Comparison of ENCODE assay signal across 1 cellular context in the genomic region with DNA sequence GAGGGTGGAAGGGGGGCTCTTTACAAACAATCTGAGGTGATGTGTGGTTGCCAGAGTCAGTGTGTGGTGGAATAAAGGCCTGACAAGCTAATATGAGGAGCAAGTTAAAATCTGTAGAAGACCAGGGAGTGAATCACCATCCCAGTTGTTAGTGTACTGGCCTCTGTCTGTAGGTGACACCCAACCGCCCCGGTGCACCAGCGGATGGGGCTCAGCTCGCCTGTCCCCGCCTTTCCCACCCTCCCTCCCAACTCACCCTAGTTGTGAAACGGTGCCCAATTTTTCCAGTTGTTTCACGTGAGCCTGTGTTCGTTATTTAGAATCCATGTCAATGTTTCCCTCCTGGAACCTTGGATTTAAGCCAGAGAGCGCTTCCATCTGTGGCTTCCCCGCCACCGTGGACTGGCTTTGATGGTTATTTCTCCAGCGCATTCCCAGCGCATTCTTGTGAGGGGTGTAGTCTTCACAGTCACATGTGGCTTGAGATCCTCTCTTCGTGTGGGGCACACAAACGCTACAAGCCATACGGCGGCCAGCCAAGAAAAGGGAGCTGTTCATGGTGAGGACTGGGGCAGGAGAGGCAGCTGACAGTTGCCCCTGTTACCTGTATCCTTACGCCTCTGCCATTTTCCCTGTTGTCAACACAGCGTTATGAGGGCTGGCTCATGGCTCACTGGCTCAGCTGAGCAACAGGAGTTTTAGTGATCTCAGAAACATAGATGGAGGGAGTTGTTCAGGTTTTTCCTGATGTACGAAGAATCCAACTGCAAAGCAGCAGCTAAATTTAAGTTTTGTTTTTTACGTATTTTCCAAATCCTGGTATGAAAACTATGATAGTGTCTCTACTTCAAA.
A peak's percentile ranks its signal among the peaks of the same experiment; 100 is the strongest.
TF ChIP-seq lines count a peak whose summit lies in the region.

No MANE protein-coding gene starts in this region.

TF ChIP-seq in K562, 482 proteins besides CTCF, POLR2A, EP300 and RAD21 (continued from another document and continues in another):
- TF ChIP-seq, protein P1, sequence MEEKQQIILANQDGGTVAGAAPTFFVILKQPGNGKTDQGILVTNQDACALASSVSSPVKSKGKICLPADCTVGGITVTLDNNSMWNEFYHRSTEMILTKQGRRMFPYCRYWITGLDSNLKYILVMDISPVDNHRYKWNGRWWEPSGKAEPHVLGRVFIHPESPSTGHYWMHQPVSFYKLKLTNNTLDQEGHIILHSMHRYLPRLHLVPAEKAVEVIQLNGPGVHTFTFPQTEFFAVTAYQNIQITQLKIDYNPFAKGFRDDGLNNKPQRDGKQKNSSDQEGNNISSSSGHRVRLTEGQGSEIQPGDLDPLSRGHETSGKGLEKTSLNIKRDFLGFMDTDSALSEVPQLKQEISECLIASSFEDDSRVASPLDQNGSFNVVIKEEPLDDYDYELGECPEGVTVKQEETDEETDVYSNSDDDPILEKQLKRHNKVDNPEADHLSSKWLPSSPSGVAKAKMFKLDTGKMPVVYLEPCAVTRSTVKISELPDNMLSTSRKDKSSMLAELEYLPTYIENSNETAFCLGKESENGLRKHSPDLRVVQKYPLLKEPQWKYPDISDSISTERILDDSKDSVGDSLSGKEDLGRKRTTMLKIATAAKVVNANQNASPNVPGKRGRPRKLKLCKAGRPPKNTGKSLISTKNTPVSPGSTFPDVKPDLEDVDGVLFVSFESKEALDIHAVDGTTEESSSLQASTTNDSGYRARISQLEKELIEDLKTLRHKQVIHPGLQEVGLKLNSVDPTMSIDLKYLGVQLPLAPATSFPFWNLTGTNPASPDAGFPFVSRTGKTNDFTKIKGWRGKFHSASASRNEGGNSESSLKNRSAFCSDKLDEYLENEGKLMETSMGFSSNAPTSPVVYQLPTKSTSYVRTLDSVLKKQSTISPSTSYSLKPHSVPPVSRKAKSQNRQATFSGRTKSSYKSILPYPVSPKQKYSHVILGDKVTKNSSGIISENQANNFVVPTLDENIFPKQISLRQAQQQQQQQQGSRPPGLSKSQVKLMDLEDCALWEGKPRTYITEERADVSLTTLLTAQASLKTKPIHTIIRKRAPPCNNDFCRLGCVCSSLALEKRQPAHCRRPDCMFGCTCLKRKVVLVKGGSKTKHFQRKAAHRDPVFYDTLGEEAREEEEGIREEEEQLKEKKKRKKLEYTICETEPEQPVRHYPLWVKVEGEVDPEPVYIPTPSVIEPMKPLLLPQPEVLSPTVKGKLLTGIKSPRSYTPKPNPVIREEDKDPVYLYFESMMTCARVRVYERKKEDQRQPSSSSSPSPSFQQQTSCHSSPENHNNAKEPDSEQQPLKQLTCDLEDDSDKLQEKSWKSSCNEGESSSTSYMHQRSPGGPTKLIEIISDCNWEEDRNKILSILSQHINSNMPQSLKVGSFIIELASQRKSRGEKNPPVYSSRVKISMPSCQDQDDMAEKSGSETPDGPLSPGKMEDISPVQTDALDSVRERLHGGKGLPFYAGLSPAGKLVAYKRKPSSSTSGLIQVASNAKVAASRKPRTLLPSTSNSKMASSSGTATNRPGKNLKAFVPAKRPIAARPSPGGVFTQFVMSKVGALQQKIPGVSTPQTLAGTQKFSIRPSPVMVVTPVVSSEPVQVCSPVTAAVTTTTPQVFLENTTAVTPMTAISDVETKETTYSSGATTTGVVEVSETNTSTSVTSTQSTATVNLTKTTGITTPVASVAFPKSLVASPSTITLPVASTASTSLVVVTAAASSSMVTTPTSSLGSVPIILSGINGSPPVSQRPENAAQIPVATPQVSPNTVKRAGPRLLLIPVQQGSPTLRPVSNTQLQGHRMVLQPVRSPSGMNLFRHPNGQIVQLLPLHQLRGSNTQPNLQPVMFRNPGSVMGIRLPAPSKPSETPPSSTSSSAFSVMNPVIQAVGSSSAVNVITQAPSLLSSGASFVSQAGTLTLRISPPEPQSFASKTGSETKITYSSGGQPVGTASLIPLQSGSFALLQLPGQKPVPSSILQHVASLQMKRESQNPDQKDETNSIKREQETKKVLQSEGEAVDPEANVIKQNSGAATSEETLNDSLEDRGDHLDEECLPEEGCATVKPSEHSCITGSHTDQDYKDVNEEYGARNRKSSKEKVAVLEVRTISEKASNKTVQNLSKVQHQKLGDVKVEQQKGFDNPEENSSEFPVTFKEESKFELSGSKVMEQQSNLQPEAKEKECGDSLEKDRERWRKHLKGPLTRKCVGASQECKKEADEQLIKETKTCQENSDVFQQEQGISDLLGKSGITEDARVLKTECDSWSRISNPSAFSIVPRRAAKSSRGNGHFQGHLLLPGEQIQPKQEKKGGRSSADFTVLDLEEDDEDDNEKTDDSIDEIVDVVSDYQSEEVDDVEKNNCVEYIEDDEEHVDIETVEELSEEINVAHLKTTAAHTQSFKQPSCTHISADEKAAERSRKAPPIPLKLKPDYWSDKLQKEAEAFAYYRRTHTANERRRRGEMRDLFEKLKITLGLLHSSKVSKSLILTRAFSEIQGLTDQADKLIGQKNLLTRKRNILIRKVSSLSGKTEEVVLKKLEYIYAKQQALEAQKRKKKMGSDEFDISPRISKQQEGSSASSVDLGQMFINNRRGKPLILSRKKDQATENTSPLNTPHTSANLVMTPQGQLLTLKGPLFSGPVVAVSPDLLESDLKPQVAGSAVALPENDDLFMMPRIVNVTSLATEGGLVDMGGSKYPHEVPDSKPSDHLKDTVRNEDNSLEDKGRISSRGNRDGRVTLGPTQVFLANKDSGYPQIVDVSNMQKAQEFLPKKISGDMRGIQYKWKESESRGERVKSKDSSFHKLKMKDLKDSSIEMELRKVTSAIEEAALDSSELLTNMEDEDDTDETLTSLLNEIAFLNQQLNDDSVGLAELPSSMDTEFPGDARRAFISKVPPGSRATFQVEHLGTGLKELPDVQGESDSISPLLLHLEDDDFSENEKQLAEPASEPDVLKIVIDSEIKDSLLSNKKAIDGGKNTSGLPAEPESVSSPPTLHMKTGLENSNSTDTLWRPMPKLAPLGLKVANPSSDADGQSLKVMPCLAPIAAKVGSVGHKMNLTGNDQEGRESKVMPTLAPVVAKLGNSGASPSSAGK (IDR thresholded peaks at IDR 0.05): peak; percentile 90
- TF ChIP-seq RBM15 (IDR thresholded peaks at IDR 0.05; ENCODE audit: insufficient read depth, low read length) (no peak), CTBP1 (IDR thresholded peaks at IDR 0.05; ENCODE audit: borderline replicate concordance) (peak; percentile 75; the same call in 1 of the 2 replicates), TBL1XR1 (IDR thresholded peaks at IDR 0.05; ENCODE audit: low read length in 2 of 2) (no peak), TAF1 (IDR thresholded peaks at IDR 0.05; ENCODE audit: control insufficient read depth, extremely low read depth, insufficient read depth, low read length, severe bottlenecking) (no peak), ZNF511 (CRISPR knock-in tag; IDR thresholded peaks at IDR 0.05) (no peak), FOS (IDR thresholded peaks at IDR 0.05; ENCODE audit: extremely low read depth, insufficient read length) (no peak), ZNF583 (CRISPR knock-in tag; IDR thresholded peaks at IDR 0.05) (peak; percentile 67; the same call in 1 of the 2 replicates), RBM39 (optimal IDR thresholded peaks at IDR 0.05; ENCODE audit: low read depth, low read length) (no peak), NCOA6 (IDR thresholded peaks at IDR 0.05) (no peak), CHD4 (IDR thresholded peaks at IDR 0.05; ENCODE audit: insufficient read depth, insufficient replicate concordance, low read depth, low read length, poor library complexity, severe bottlenecking) (no peak), CCAR2 (IDR thresholded peaks at IDR 0.05; ENCODE audit: low read depth, low read length) (no peak), CBX5 (IDR thresholded peaks at IDR 0.05; ENCODE audit: borderline replicate concordance, low read depth) (no peak), CHAMP1 (IDR thresholded peaks at IDR 0.05) (no peak), ZNF140 (CRISPR knock-in tag; IDR thresholded peaks at IDR 0.05) (no peak), CHCHD3 (CRISPR knock-in tag; IDR thresholded peaks at IDR 0.05) (no peak), PTTG1 (tag; IDR thresholded peaks at IDR 0.05; ENCODE audit: low read depth) (no peak), PURB (CRISPR knock-in tag; IDR thresholded peaks at IDR 0.05; ENCODE audit: low read depth) (no peak), ZC3H8 (IDR thresholded peaks at IDR 0.05) (no peak), ZNF75A (CRISPR knock-in tag; IDR thresholded peaks at IDR 0.05) (no peak), IRF1 (CRISPR knock-in tag; IDR thresholded peaks at IDR 0.05; ENCODE audit: borderline replicate concordance) (no peak), POLR3A (IDR thresholded peaks at IDR 0.05; ENCODE audit: borderline replicate concordance, extremely low read depth, insufficient read depth, insufficient read length) (no peak), E2F6 (IDR thresholded peaks at IDR 0.05; ENCODE audit: borderline replicate concordance in 1 of 2, extremely low read depth in 1 of 2, insufficient read depth in 1 of 2, insufficient read length in 1 of 2, low read depth in 1 of 2, low read length in 1 of 2, poor library complexity in 1 of 2, severe bottlenecking in 1 of 2) (peak; percentile 29 to 68)
- TF ChIP-seq, protein P2, sequence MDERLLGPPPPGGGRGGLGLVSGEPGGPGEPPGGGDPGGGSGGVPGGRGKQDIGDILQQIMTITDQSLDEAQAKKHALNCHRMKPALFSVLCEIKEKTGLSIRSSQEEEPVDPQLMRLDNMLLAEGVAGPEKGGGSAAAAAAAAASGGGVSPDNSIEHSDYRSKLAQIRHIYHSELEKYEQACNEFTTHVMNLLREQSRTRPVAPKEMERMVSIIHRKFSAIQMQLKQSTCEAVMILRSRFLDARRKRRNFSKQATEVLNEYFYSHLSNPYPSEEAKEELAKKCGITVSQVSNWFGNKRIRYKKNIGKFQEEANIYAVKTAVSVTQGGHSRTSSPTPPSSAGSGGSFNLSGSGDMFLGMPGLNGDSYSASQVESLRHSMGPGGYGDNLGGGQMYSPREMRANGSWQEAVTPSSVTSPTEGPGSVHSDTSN (CRISPR knock-in tag; IDR thresholded peaks at IDR 0.05; ENCODE audit: low read depth): no peak
- TF ChIP-seq, protein P2 (tag; conservative IDR thresholded peaks at IDR 0.05; ENCODE audit: low read depth): 0 out of 2 replicates have a peak, but pooled peaks have one; percentile 20
- TF ChIP-seq, protein P3, sequence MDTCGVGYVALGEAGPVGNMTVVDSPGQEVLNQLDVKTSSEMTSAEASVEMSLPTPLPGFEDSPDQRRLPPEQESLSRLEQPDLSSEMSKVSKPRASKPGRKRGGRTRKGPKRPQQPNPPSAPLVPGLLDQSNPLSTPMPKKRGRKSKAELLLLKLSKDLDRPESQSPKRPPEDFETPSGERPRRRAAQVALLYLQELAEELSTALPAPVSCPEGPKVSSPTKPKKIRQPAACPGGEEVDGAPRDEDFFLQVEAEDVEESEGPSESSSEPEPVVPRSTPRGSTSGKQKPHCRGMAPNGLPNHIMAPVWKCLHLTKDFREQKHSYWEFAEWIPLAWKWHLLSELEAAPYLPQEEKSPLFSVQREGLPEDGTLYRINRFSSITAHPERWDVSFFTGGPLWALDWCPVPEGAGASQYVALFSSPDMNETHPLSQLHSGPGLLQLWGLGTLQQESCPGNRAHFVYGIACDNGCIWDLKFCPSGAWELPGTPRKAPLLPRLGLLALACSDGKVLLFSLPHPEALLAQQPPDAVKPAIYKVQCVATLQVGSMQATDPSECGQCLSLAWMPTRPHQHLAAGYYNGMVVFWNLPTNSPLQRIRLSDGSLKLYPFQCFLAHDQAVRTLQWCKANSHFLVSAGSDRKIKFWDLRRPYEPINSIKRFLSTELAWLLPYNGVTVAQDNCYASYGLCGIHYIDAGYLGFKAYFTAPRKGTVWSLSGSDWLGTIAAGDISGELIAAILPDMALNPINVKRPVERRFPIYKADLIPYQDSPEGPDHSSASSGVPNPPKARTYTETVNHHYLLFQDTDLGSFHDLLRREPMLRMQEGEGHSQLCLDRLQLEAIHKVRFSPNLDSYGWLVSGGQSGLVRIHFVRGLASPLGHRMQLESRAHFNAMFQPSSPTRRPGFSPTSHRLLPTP (IDR thresholded peaks at IDR 0.05; ENCODE audit: borderline replicate concordance, extremely low read depth, insufficient read length): no peak
